In the genomic region with DNA sequence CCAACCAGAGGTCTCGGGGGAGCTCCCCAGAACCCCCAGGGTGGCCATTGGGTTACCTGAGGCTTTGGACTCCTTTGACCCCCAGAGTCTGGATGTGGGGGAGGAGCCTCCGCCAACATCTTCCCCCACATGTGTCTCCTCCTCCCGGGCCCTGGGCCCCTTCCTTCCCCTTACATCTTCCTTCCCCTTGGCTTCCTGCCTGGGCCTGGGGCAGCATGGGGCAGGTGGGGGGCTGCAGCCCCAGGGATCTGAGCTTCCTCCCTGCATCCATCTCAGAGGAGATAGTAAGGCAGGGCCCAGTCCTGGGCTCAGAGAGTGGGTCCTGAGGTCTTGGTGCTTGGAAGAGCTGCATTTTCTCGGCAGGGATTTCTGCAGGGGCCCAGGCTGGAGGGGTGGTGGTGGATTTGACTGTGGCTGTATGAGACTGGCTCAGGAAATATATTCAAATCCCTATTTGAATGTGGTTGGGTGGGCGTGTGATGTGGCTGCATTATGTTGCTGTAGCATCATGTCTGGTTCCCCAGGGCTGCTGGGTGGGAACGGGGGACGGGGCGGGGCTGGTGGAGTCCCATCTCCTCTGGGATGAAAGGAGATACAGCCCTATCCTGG, we compare ENCODE assay signal across 9 cellular contexts. TPM values are rescaled to one million over a fixed set of nuclear protein-coding genes. Genes with fewer than 3 reads are reported as not detected.
A peak's percentile ranks its signal among the peaks of the same experiment; 100 is the strongest.
DNase-seq lines count a peak whose midpoint lies in the region; TF ChIP-seq lines count a peak whose summit lies in the region.
"Had no signal": no experiment of that assay in that cellular context is flagged by ENCODE, and none has a peak within 500 bp of the region (broad histone marks: within the 10 kb centered on the region; RNA-seq: fewer than 3 reads in every experiment).

No MANE protein-coding gene starts in this region.

- no peak overlapping the region for H2BK12ac ChIP-seq in neuronal stem cell (ENCODE audit: low read length)

- H3K4me1 Mint-ChIP-seq in activated naive CD4-positive, alpha-beta T cell treated with anti-CD3 and anti-CD28 coated beads, Interleukin-2, amount 50 U/mL, for 24 hours, result peaks cover 53% of the 10 kb centered on the region

- H2AK5ac ChIP-seq in neuronal stem cell (ENCODE audit: low read depth, low read length), result no peak overlapping the region

- no peaks in the 10 kb centered on the region for H3K79me1 ChIP-seq in neuronal stem cell (ENCODE audit: low read depth, low read length)

- H3K79me2 ChIP-seq in SK-N-SH (ENCODE audit: insufficient read depth) (no peaks in the 10 kb centered on the region), hepatocyte (no peaks in the 10 kb centered on the region)

- CTCF ChIA-PET in SK-N-SH (lab: Yijun Ruan, JAX), result interaction anchor here (0.9 to 1.6 kb wide), 2 partner anchors 12 to 90 kb away, joined by 3 to 4 read pairs; no protein-coding TSS in a partner anchor

- in situ Hi-C loops in GM18951 (cut with MboI; ENCODE audit: low sequenced_read_pairs, unreplicated experiment), result no loop called here

- H4K8ac ChIP-seq in neuronal stem cell (ENCODE audit: low read depth, low read length), result no peak overlapping the region

- H4K20me1 ChIP-seq in SK-N-SH (ENCODE audit: insufficient read depth) (no peaks in the 10 kb centered on the region), hepatocyte (ENCODE audit: insufficient read depth, poor library complexity, severe bottlenecking) (no peaks in the 10 kb centered on the region)

- peak overlapping the region; percentile 50 for H3K9ac ChIP-seq in neuronal stem cell (ENCODE audit: low read depth, low read length, poor library complexity)
- H3K9ac ChIP-seq in SK-N-SH, result no peak overlapping the region

- H2AFZ ChIP-seq in neuronal stem cell (ENCODE audit: low read length) (peak overlapping the region; percentile 69), SK-N-SH (ENCODE audit: low read depth) (no peak overlapping the region), hepatocyte (no peak overlapping the region)

- no peak overlapping the region for H3K4me2 ChIP-seq in neuronal stem cell (ENCODE audit: insufficient read depth, low read length, poor library complexity, severe bottlenecking)
- H3K4me2 ChIP-seq in SK-N-SH, result no peak overlapping the region
- no peak overlapping the region for H3K4me2 ChIP-seq in hepatocyte

- no peak for TF ChIP-seq EP300 in SK-N-SH (IDR thresholded peaks at IDR 0.05; ENCODE audit: borderline replicate concordance in 1 of 2, low read depth in 1 of 2, low read length in 1 of 2)

- peaks cover 0 to 1% (median 0%) of the 10 kb centered on the region in 3 experiments for H3K27me3 ChIP-seq in neuronal stem cell (ENCODE audit: control insufficient read depth in 3 of 3, insufficient read depth in 3 of 3, low read depth in 1 of 3, low read length in 3 of 3)
- 0 out of 2 replicates have a peak, but pooled peaks cover 6% of the 10 kb centered on the region for H3K27me3 ChIP-seq in SK-N-SH (ENCODE audit: insufficient read depth)
- H3K27me3 ChIP-seq in hepatocyte, result no peaks in the 10 kb centered on the region

- H2BK15ac ChIP-seq in neuronal stem cell (ENCODE audit: low read length), result no peak overlapping the region

- H3K36me3 Mint-ChIP-seq in activated naive CD4-positive, alpha-beta T cell treated with anti-CD3 and anti-CD28 coated beads, Interleukin-2, amount 50 U/mL, for 24 hours, result peaks cover 20% of the 10 kb centered on the region

- WGBS in neuronal stem cell (ENCODE audit: extremely low coverage in 2 of 2, insufficient read length in 2 of 2, insufficient replicate concordance in 1 of 2), 2 donors, result no CpG with 5 or more reads among the region's 8 CpGs
- 28% methylated on average over 6 of the region's 8 CpGs for WGBS in SK-N-SH (ENCODE audit: low lambda C conversion rate)
- 69% methylated on average over 8 of the region's 8 CpGs for WGBS in hepatocyte (ENCODE audit: low lambda C conversion rate, missing lambda C conversion rate)

- H3K27ac ChIP-seq in neuronal stem cell (replicated peaks; ENCODE audit: low read length) (no peak overlapping the region), SK-N-SH (ENCODE audit: low read depth in 2 of 2, low read length in 1 of 2) (no peak overlapping the region), hepatocyte (no peak overlapping the region)

- H3K27me3 Mint-ChIP-seq in activated naive CD4-positive, alpha-beta T cell treated with anti-CD3 and anti-CD28 coated beads, Interleukin-2, amount 50 U/mL, for 24 hours, result no peaks in the 10 kb centered on the region

- POLR2A ChIA-PET in SK-N-SH (lab: Yijun Ruan, JAX), result no interaction called here

- H3K18ac ChIP-seq in neuronal stem cell (ENCODE audit: low read length), result peak overlapping the region; percentile 52

- peaks cover 1% of the 10 kb centered on the region for H3F3A ChIP-seq in SK-N-SH (replicated peaks; ENCODE audit: insufficient read depth)

- H3K9me3 ChIP-seq in neuronal stem cell (replicated peaks in 1 of 2; ENCODE audit: control insufficient read depth in 2 of 2, insufficient read depth in 1 of 2, low read depth in 1 of 2, low read length in 2 of 2), result no peaks in the 10 kb centered on the region
- no peaks in the 10 kb centered on the region for H3K9me3 ChIP-seq in SK-N-SH
- no peaks in the 10 kb centered on the region for H3K9me3 ChIP-seq in hepatocyte (ENCODE audit: low read depth)

- H3K4ac ChIP-seq in neuronal stem cell (ENCODE audit: low read length), result no peak overlapping the region

- no peaks in the 10 kb centered on the region for H3K9me3 Mint-ChIP-seq in activated naive CD4-positive, alpha-beta T cell treated with anti-CD3 and anti-CD28 coated beads, Interleukin-2, amount 50 U/mL, for 24 hours

- H4K91ac ChIP-seq in neuronal stem cell (ENCODE audit: low read depth, low read length, poor library complexity), result no peak overlapping the region

- TF ChIP-seq CTCF in SK-N-SH (IDR thresholded peaks at IDR 0.05), result no peak
- TF ChIP-seq CTCF in hepatocyte (IDR thresholded peaks at IDR 0.05; ENCODE audit: poor library complexity), result no peak

- DNase-seq in NOMO-1 (lab: John Stamatoyannopoulos, UW; ENCODE audit: unreplicated experiment in 2 of 2), result peak; percentile 52 to 57
- DNase-seq in neuronal stem cell (ENCODE audit: low spot score), result no peak
- no peak for DNase-seq in SK-N-SH
- DNase-seq in DMS 273 treated with DMSO at 0.1 percent for 48 hours (lab: John Stamatoyannopoulos, UW), result no peak
- DNase-seq in NCI-H1105 (lab: John Stamatoyannopoulos, UW), result no peak
- no peak for DNase-seq in hepatocyte (ENCODE audit: low spot score)
- DNase-seq: IMR-90 had no signal

- TF ChIP-seq POLR2A in GM18951 (IDR thresholded peaks at IDR 0.05; ENCODE audit: extremely low read depth, insufficient read depth, insufficient read length), result peak; percentile 64

- no peaks in the 10 kb centered on the region for H3K36me3 ChIP-seq in neuronal stem cell (replicated peaks in 1 of 2; ENCODE audit: control insufficient read depth in 2 of 2, insufficient read depth in 2 of 2, low read length in 2 of 2)
- H3K36me3 ChIP-seq in SK-N-SH (replicated peaks in 1 of 2; ENCODE audit: control insufficient read depth in 1 of 2, insufficient read depth in 2 of 2, low read length in 1 of 2), result no peaks in the 10 kb centered on the region
- H3K36me3 ChIP-seq in hepatocyte (replicated peaks; ENCODE audit: insufficient read depth, low read depth), result no peaks in the 10 kb centered on the region

- no peak overlapping the region for H2BK5ac ChIP-seq in neuronal stem cell (ENCODE audit: low read length)

- no peak overlapping the region for H3K4me3 ChIP-seq in neuronal stem cell (ENCODE audit: low read length in 2 of 2)
- H3K4me3 ChIP-seq in SK-N-SH (ENCODE audit: low read depth in 2 of 2, low read length in 1 of 2), result no peak overlapping the region
- no peak overlapping the region for H3K4me3 ChIP-seq in hepatocyte

- no peak for TF ChIP-seq RAD21 in SK-N-SH (IDR thresholded peaks at IDR 0.05; ENCODE audit: low read length)

- peak overlapping the region; percentile 90 for H3K4me3 Mint-ChIP-seq in activated naive CD4-positive, alpha-beta T cell treated with anti-CD3 and anti-CD28 coated beads, Interleukin-2, amount 50 U/mL, for 24 hours

- H2BK120ac ChIP-seq in neuronal stem cell (ENCODE audit: low read depth, low read length), result peak overlapping the region; percentile 28

- peak overlapping the region; percentile 90 for H3K27ac Mint-ChIP-seq in activated naive CD4-positive, alpha-beta T cell treated with anti-CD3 and anti-CD28 coated beads, Interleukin-2, amount 50 U/mL, for 24 hours

- H3K4me1 ChIP-seq in neuronal stem cell (ENCODE audit: control insufficient read depth in 2 of 2, insufficient read depth in 1 of 2, low read depth in 1 of 2, low read length in 2 of 2) (no peaks in the 10 kb centered on the region), SK-N-SH (ENCODE audit: control insufficient read depth in 1 of 2, insufficient read depth in 2 of 2, low read depth in 1 of 2, low read length in 1 of 2) (no peaks in the 10 kb centered on the region), hepatocyte (ENCODE audit: insufficient read depth) (no peaks in the 10 kb centered on the region)

- H3K9me2 ChIP-seq in SK-N-SH (no peaks in the 10 kb centered on the region), hepatocyte (replicated peaks; ENCODE audit: insufficient read depth) (no peaks in the 10 kb centered on the region)

- no peak overlapping the region for H3K23ac ChIP-seq in neuronal stem cell (ENCODE audit: low read depth, low read length, poor library complexity)

- no peak overlapping the region for H3K14ac ChIP-seq in neuronal stem cell (ENCODE audit: low read length)

RNA-seq across cellular contexts. Expression of a gene that starts 0.9 kb away (rescaled TPM):
- polyA plus RNA-seq in neuronal stem cell (2013, experiment 1 of 2), result 0.06 TPM
- polyA plus RNA-seq in neuronal stem cell (2013, experiment 2 of 2), result 0.04 TPM
- 0.02 TPM in 1 of 2 replicates, not detected in the other for polyA plus RNA-seq in SK-N-SH (2012; rRNA removed)
- not detected in 2 replicates for polyA plus RNA-seq in SK-N-SH (2012; cell fraction: cytosol; rRNA removed)
- polyA plus RNA-seq in SK-N-SH (2012; cell fraction: nucleus; rRNA removed), result not detected in 2 replicates
- total RNA-seq in hepatocyte, result 0.23 and 0.32 TPM in 2 replicates
- polyA plus RNA-seq in hepatocyte, result not detected in 2 replicates
- total RNA-seq: IMR-90 had no signal
- polyA plus RNA-seq: IMR-90 had no signal

RNA-seq across cellular contexts. Expression of a gene that starts 6.2 kb away (rescaled TPM):
- polyA plus RNA-seq in neuronal stem cell (2013, experiment 1 of 2), result 0.18 TPM
- 0.14 TPM for polyA plus RNA-seq in neuronal stem cell (2013, experiment 2 of 2)
- 0.35 and 0.42 TPM in 2 replicates for polyA plus RNA-seq in SK-N-SH (2012; rRNA removed)
- 0.10 and 0.17 TPM in 2 replicates for polyA plus RNA-seq in SK-N-SH (2012; cell fraction: cytosol; rRNA removed)
- 1.2 and 1.4 TPM in 2 replicates for polyA plus RNA-seq in SK-N-SH (2012; cell fraction: nucleus; rRNA removed)
- total RNA-seq in hepatocyte, result 14.8 and 18.9 TPM in 2 replicates
- 19.6 and 26.0 TPM in 2 replicates for polyA plus RNA-seq in hepatocyte

RNA-seq across cellular contexts. Expression of a gene that starts 33.9 kb away (rescaled TPM):
- polyA plus RNA-seq in neuronal stem cell (2013, experiment 1 of 2), result 49.7 TPM
- 50.0 TPM for polyA plus RNA-seq in neuronal stem cell (2013, experiment 2 of 2)
- 35.4 and 42.9 TPM in 2 replicates for polyA plus RNA-seq in SK-N-SH (2012; rRNA removed)
- polyA plus RNA-seq in SK-N-SH (2012; cell fraction: cytosol; rRNA removed), result 24.5 and 27.4 TPM in 2 replicates
- 129 and 150 TPM in 2 replicates for polyA plus RNA-seq in SK-N-SH (2012; cell fraction: nucleus; rRNA removed)
- 48.8 and 50.5 TPM in 2 replicates for total RNA-seq in hepatocyte
- polyA plus RNA-seq in hepatocyte, result 79.5 and 85.7 TPM in 2 replicates

RNA-seq across cellular contexts. Expression of a gene that starts 36.0 kb away (rescaled TPM):
- 54.3 TPM for polyA plus RNA-seq in neuronal stem cell (2013, experiment 1 of 2)
- 53.1 TPM for polyA plus RNA-seq in neuronal stem cell (2013, experiment 2 of 2)
- polyA plus RNA-seq in SK-N-SH (2012; rRNA removed) (51.4 and 54.2 TPM in 2 replicates), hepatocyte (120 TPM in 2 replicates)
- 23.5 and 33.8 TPM in 2 replicates for polyA plus RNA-seq in SK-N-SH (2012; cell fraction: cytosol; rRNA removed)
- 143 and 206 TPM in 2 replicates for polyA plus RNA-seq in SK-N-SH (2012; cell fraction: nucleus; rRNA removed)
- 59.0 and 66.6 TPM in 2 replicates for total RNA-seq in hepatocyte

RNA-seq across cellular contexts. Expression of a gene that starts 53.0 kb away (rescaled TPM):
- 0.21 TPM for polyA plus RNA-seq in neuronal stem cell (2013, experiment 1 of 2)
- 0.64 TPM for polyA plus RNA-seq in neuronal stem cell (2013, experiment 2 of 2)
- polyA plus RNA-seq in SK-N-SH (2012; rRNA removed) (0.67 and 0.71 TPM in 2 replicates), hepatocyte (493 and 556 TPM in 2 replicates)
- 0.17 and 0.42 TPM in 2 replicates for polyA plus RNA-seq in SK-N-SH (2012; cell fraction: cytosol; rRNA removed)
- polyA plus RNA-seq in SK-N-SH (2012; cell fraction: nucleus; rRNA removed), result 0.99 and 1.9 TPM in 2 replicates
- total RNA-seq in hepatocyte, result 563 and 814 TPM in 2 replicates
- total RNA-seq: IMR-90 had no signal

Comparison
In these comparisons a context has a peak if more than half of its experiments do, and no peak if none do; other contexts are left out.
1. DNase-seq: peak in NOMO-1 (2 of 2); none in neuronal stem cell (single experiment), SK-N-SH (single experiment), DMS 273 treated with DMSO at 0.1 percent for 48 hours (single experiment), NCI-H1105 (single experiment) and hepatocyte (single experiment).